ENCODE assay signal across 26 cellular contexts in the genomic region with DNA sequence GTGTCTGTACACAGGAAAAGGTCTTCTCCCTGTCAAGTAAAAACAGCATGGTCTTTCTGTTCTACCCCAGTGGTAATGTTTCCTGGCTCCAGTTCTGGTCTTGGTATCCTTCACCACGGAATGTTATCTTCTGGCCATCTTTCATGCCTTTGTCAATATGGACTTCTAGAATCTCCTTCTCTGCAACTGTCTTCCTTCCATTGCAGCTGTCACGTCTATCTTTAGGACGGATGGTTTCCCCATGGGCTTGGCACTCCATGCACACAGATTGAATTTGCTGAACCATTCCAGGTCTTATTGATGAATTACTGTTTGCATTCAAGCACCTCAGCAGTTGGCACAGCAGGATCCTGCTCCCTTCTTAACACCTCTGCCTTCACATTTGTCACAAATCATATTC. TPM values are rescaled to one million over a fixed set of nuclear protein-coding genes. Genes with fewer than 3 reads are reported as not detected.
A peak's percentile ranks its signal among the peaks of the same experiment; 100 is the strongest.
DNase-seq lines count a peak whose midpoint lies in the region; ATAC-seq and TF ChIP-seq lines count a peak whose summit lies in the region.
"Had no signal": no experiment of that assay in that cellular context is flagged by ENCODE, and none has a peak within 500 bp of the region (broad histone marks: within the 10 kb centered on the region; RNA-seq: fewer than 3 reads in every experiment).

No MANE protein-coding gene starts in this region.

- H4K5ac ChIP-seq in H9 (ENCODE audit: insufficient read length, low read depth, low read length), result no peak overlapping the region

- H2BK15ac ChIP-seq in H9 (ENCODE audit: low read depth, low read length), result no peak overlapping the region

- H3K56ac ChIP-seq in H9 (ENCODE audit: insufficient read length, low read depth, low read length), result no peak overlapping the region

- H2BK20ac ChIP-seq in H9 (ENCODE audit: low read depth, low read length, poor library complexity, severe bottlenecking), result no peak overlapping the region

- WGBS in H9 (ENCODE audit: extremely low coverage, insufficient read length, low lambda C conversion rate), result no CpG with 5 or more reads among the region's 3 CpGs
- WGBS in psoas muscle, 3 donors, result 12 to 28% (median 16%) methylated on average over 3 of the region's 3 CpGs

- peak overlapping the region in 2 of 3 experiments; percentile 60 to 71; a peak in 2 of 7 replicates for H3K27ac Mint-ChIP-seq in H9
- H3K27ac Mint-ChIP-seq in endothelial cell (ENCODE audit: unreplicated experiment), result peak overlapping the region; percentile 5
- H3K27ac Mint-ChIP-seq: CD4-positive, alpha-beta memory T cell had no signal

- no peak overlapping the region for H2BK12ac ChIP-seq in H9 (ENCODE audit: insufficient read length, low read depth, low read length)

- H3K9me3 ChIP-seq in BLaER1, result no peaks in the 10 kb centered on the region
- no peaks in the 10 kb centered on the region for H3K9me3 ChIP-seq in H9 (ENCODE audit: control insufficient read depth, low read depth, low read length)
- H3K9me3 ChIP-seq in psoas muscle, result no peaks in the 10 kb centered on the region
- H3K9me3 ChIP-seq: MG63 had no signal

- DNase-seq in H9, result no peak
- DNase-seq in endothelial cell (ENCODE audit: low spot score), result no peak
- DNase-seq in psoas muscle, result no peak
- DNase-seq in NCI-H446 treated with DMSO at 0.1 percent for 48 hours (lab: John Stamatoyannopoulos, UW), result no peak
- DNase-seq: C1 segment of cervical spinal cord; CD4-positive, alpha-beta memory T cell; COR-L47; DMS53; GOT3; IMR-90; KG1; MG63; NCI-H1048; NCI-H1417; NCI-H1694; NCI-H2081; NCI-H345; NCI-H524 treated with DMSO at 0.1 percent for 48 hours; NCI-H774; PC-3 had no signal

- no peak overlapping the region for H2AK5ac ChIP-seq in H9 (ENCODE audit: insufficient read length, low read length)

- H3K4me2 ChIP-seq in BLaER1 (peak overlapping the region; percentile 71), H9 (ENCODE audit: insufficient read depth, insufficient read length, low read length) (no peak overlapping the region)

- intact Hi-C loops in psoas muscle (cut with DNase I), result no loop called here

- no peak overlapping the region for H2BK5ac ChIP-seq in H9 (ENCODE audit: insufficient read length, low read length)

- H3K4me1 Mint-ChIP-seq in H9, result peaks cover 2 to 10% of the 10 kb centered on the region in 2 experiments; a peak in 2 of 4 replicates
- peaks cover 2% of the 10 kb centered on the region for H3K4me1 Mint-ChIP-seq in endothelial cell (ENCODE audit: unreplicated experiment)
- H3K4me1 Mint-ChIP-seq: CD4-positive, alpha-beta memory T cell had no signal

- no peak overlapping the region for H3K23ac ChIP-seq in H9 (ENCODE audit: insufficient read length, low read depth, low read length)

- H3K18ac ChIP-seq in H9 (ENCODE audit: insufficient read length, low read depth, low read length), result no peak overlapping the region

- H3K4me3 Mint-ChIP-seq in H9 (no peak overlapping the region), endothelial cell (ENCODE audit: unreplicated experiment) (no peak overlapping the region)
- H3K4me3 Mint-ChIP-seq: CD4-positive, alpha-beta memory T cell had no signal

- H3K27me3 Mint-ChIP-seq in H9 (ENCODE audit: low read depth) (no peaks in the 10 kb centered on the region), endothelial cell (ENCODE audit: unreplicated experiment) (no peaks in the 10 kb centered on the region)

- H3K14ac ChIP-seq in H9 (ENCODE audit: insufficient read depth, low read length), result no peak overlapping the region

- no peak overlapping the region for H2AFZ ChIP-seq in H9 (ENCODE audit: low read length)

- H3K4ac ChIP-seq in H9 (ENCODE audit: low read depth, low read length), result no peak overlapping the region

- no peaks in the 10 kb centered on the region for H3K23me2 ChIP-seq in H9 (ENCODE audit: insufficient read length, low read depth, low read length, poor library complexity, severe bottlenecking)

- H3K9me3 Mint-ChIP-seq in H9 (no peaks in the 10 kb centered on the region), endothelial cell (ENCODE audit: unreplicated experiment) (no peaks in the 10 kb centered on the region)
- H3K9me3 Mint-ChIP-seq: CD4-positive, alpha-beta memory T cell had no signal

- peaks cover 3% of the 10 kb centered on the region for H3K79me1 ChIP-seq in H9 (ENCODE audit: insufficient read depth, low read depth, low read length, poor library complexity, severe bottlenecking)

- peaks cover 33% of the 10 kb centered on the region for H3K4me1 ChIP-seq in BLaER1
- H3K4me1 ChIP-seq in H9 (ENCODE audit: insufficient read depth, low read length), result no peaks in the 10 kb centered on the region
- peaks cover 14% of the 10 kb centered on the region for H3K4me1 ChIP-seq in psoas muscle

- H3K27ac ChIP-seq in BLaER1 (peak overlapping the region; percentile 64), H9 (ENCODE audit: insufficient read length, low read depth, low read length) (no peak overlapping the region), psoas muscle (peak overlapping the region; percentile 8)

- H3K9ac ChIP-seq in BLaER1 (peak overlapping the region; percentile 45; the same call in 1 of the 2 replicates), H9 (ENCODE audit: extremely low read depth, insufficient read length, low read length) (no peak overlapping the region)

- no peak overlapping the region for H4K8ac ChIP-seq in H9 (replicated peaks; ENCODE audit: insufficient read length, low read depth, low read length)

- H3K79me2 ChIP-seq in H9 (ENCODE audit: insufficient read depth, low read length), result 0 out of 2 replicates have a peak, but pooled peaks cover 2% of the 10 kb centered on the region

- no peaks in the 10 kb centered on the region for H4K20me1 ChIP-seq in BLaER1
- H4K20me1 ChIP-seq in H9 (ENCODE audit: control insufficient read depth, insufficient read depth, insufficient read length), result no peaks in the 10 kb centered on the region

- ATAC-seq in psoas muscle (peak in 3 of 4 donors; percentile 46 to 67 (median 64)), GM18909 (IDR thresholded peaks at IDR 0.05; ENCODE audit: poor library complexity, unreplicated experiment) (no peak), GM19452 (IDR thresholded peaks at IDR 0.05; ENCODE audit: unreplicated experiment) (no peak)
- ATAC-seq: HCT116, PC-3 had no signal

- TF ChIP-seq CTCF in H9 (conservative IDR thresholded peaks at IDR 0.05) (no peak), endothelial cell (IDR thresholded peaks at IDR 0.05; ENCODE audit: unreplicated experiment) (no peak), psoas muscle (IDR thresholded peaks at IDR 0.05) (no peak)

- H3K36me3 Mint-ChIP-seq in H9 (ENCODE audit: insufficient read depth in 1 of 3, low read depth in 3 of 3), result peaks cover 35 to 67% (median 67%) of the 10 kb centered on the region in 3 experiments
- peaks cover 22% of the 10 kb centered on the region for H3K36me3 Mint-ChIP-seq in endothelial cell (ENCODE audit: low read depth, unreplicated experiment)
- H3K36me3 Mint-ChIP-seq: CD4-positive, alpha-beta memory T cell had no signal

- H3T11ph ChIP-seq in H9 (ENCODE audit: low read length), result no peak overlapping the region

- H3K4me3 ChIP-seq in BLaER1 (no peak overlapping the region), psoas muscle (no peak overlapping the region)
- H3K4me3 ChIP-seq: MG63 had no signal

- no peak overlapping the region for H2BK120ac ChIP-seq in H9 (ENCODE audit: low read depth, low read length, poor library complexity, severe bottlenecking)

- no peaks in the 10 kb centered on the region for H3K27me3 ChIP-seq in BLaER1
- H3K27me3 ChIP-seq in H9 (ENCODE audit: insufficient read depth, low read length), result no peaks in the 10 kb centered on the region
- H3K27me3 ChIP-seq in psoas muscle (ENCODE audit: insufficient read depth in 3 of 3, low read length in 2 of 3), result no peaks in the 10 kb centered on the region
- H3K27me3 ChIP-seq: MG63 had no signal

- no peaks in the 10 kb centered on the region for H3K36me3 ChIP-seq in BLaER1
- H3K36me3 ChIP-seq in psoas muscle (ENCODE audit: insufficient read depth in 1 of 2, low read depth in 1 of 2), result peaks cover 3 to 17% of the 10 kb centered on the region in 2 donors
- H3K36me3 ChIP-seq: MG63 had no signal

- H4K91ac ChIP-seq in H9 (ENCODE audit: insufficient read length, low read depth, low read length), result no peak overlapping the region

RNA-seq across cellular contexts. Expression of gene SLC25A18, which starts 44.9 kb away (rescaled TPM):
- total RNA-seq in H9 (2021) (2.3 and 3.0 TPM in 2 replicates), endothelial cell (ENCODE audit: unreplicated experiment) (2.2 TPM), psoas muscle (10 to 100 TPM in 1 of 4 donors, 1 to 10 TPM in 1, under 1 TPM in 2; 0.56 to 10.4 (median 5.0) TPM)
- 1 to 10 TPM; 5.5 to 6.9 (median 5.7) TPM for polyA plus RNA-seq in psoas muscle
- total RNA-seq: CD4-positive, alpha-beta memory T cell; IMR-90; SK-MEL-5 had no signal
- polyA plus RNA-seq: AG04450 had no signal

Comparison
In these comparisons a context has a peak if more than half of its experiments do, and no peak if none do; other contexts are left out.
1. ATAC-seq: peak in psoas muscle (3 of 4); none in GM18909 (single experiment) and GM19452 (single experiment).